8 cellular contexts compared by ENCODE assay signal in the genomic region with DNA sequence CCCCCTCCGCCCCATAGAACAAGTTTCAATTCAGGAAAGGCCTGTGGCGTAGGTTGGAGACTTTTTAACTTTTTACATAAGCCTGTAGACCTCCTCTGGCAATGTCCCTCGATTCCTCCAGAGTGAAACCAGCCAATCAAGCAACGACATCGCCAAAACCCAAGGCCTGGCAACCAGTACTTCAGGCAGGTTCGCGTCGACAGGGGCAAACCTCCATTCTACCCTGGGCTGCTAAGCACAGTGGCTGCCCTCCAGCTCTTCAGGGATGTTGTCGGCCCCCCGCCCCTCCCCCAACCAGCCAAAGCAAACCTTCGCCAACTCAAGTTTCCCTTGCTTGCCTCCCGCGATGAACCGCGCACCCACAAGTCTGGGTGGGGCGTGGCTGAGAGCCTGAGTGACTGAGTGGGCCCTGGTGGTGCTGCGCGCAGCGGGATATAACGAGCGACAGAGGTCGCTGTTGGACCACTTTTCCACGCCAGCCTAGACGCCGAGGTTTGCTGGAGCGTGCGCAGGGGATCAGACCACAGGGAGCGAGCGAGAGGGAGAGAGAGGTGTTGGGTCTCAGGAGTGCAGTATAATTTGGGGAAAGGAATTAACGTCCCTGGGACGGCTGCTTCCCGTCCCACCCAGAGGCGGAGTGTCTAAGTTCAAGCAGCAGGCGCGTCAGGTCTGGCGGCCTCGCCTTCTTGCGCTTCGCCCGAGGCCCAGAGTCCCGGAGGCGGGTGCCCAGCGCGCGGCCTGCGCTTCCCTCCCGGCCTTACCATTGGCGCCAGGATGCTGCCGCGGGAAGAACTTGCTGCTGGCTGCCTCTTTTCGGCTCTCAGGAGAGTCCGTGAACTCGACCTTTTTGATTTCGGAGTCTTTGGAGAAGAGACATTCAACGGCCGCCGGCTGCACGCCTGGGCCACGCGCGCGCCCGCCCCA. TPM values are rescaled to one million over a fixed set of nuclear protein-coding genes. Genes with fewer than 3 reads are reported as not detected.
DNase-seq lines count a peak whose midpoint lies in the region; ATAC-seq and TF ChIP-seq lines count a peak whose summit lies in the region.

No MANE protein-coding gene starts in this region.

- CTCF ChIA-PET in activated CD8-positive, alpha-beta T cell treated with anti-CD3 and anti-CD28 coated beads, Interleukin-2, amount 10 ng/mL, durations not matched to agents 7 days and 5 days (lab: Charles Lee), result no interaction called here

- no peak overlapping the region for H2BK15ac ChIP-seq in neuronal stem cell (ENCODE audit: low read length)

- H3K4me1 Mint-ChIP-seq in activated CD8-positive, alpha-beta T cell treated with anti-CD3 and anti-CD28 coated beads, Interleukin-2, amount 10 ng/mL, durations not matched to agents 7 days and 5 days (ENCODE audit: low read depth), result peaks cover 10% of the 10 kb centered on the region

- H3K27me3 ChIP-seq in gastroesophageal sphincter (peaks cover 97% of the 10 kb centered on the region), neuronal stem cell (ENCODE audit: control insufficient read depth in 3 of 3, insufficient read depth in 3 of 3, low read depth in 1 of 3, low read length in 3 of 3) (peaks cover 46 to 98% (median 91%) of the 10 kb centered on the region in 3 experiments)

- peaks cover 22% of the 10 kb centered on the region for H3K36me3 Mint-ChIP-seq in activated CD8-positive, alpha-beta T cell treated with anti-CD3 and anti-CD28 coated beads, Interleukin-2, amount 10 ng/mL, durations not matched to agents 7 days and 5 days (ENCODE audit: low read depth)

- H4K8ac ChIP-seq in neuronal stem cell (ENCODE audit: low read depth, low read length), result no peak overlapping the region

- peak; percentile 99 for ATAC-seq in HG02870 (IDR thresholded peaks at IDR 0.05; ENCODE audit: unreplicated experiment)
- peak; percentile 78 for ATAC-seq in activated CD8-positive, alpha-beta T cell treated with anti-CD3 and anti-CD28 coated beads, Interleukin-2, amount 10 ng/mL, durations not matched to agents 7 days and 5 days
- ATAC-seq in gastroesophageal sphincter, result peak; percentile 93

- no peak overlapping the region for H2AK5ac ChIP-seq in neuronal stem cell (ENCODE audit: low read depth, low read length)

- H3K9me3 ChIP-seq in gastroesophageal sphincter, result no peaks in the 10 kb centered on the region
- H3K9me3 ChIP-seq in neuronal stem cell (replicated peaks in 1 of 2; ENCODE audit: control insufficient read depth in 2 of 2, insufficient read depth in 1 of 2, low read depth in 1 of 2, low read length in 2 of 2), result no peaks in the 10 kb centered on the region

- H2BK5ac ChIP-seq in neuronal stem cell (ENCODE audit: low read length), result no peak overlapping the region

- H3K4me2 ChIP-seq in neuronal stem cell (ENCODE audit: insufficient read depth, low read length, poor library complexity, severe bottlenecking), result peak overlapping the region; percentile 94

- H3K27ac Mint-ChIP-seq in activated CD8-positive, alpha-beta T cell treated with anti-CD3 and anti-CD28 coated beads, Interleukin-2, amount 10 ng/mL, durations not matched to agents 7 days and 5 days, result peak overlapping the region; percentile 85

- H3K27ac ChIP-seq in gastroesophageal sphincter, result peak overlapping the region in 3 of 4 donors; percentile 80 to 91 (median 90)
- no peak overlapping the region for H3K27ac ChIP-seq in neuronal stem cell (replicated peaks; ENCODE audit: low read length)

- POLR2A ChIA-PET in activated CD8-positive, alpha-beta T cell treated with anti-CD3 and anti-CD28 coated beads, Interleukin-2, amount 10 ng/mL, durations not matched to agents 7 days and 5 days (lab: Charles Lee), result no interaction called here

- H3K27me3 Mint-ChIP-seq in activated CD8-positive, alpha-beta T cell treated with anti-CD3 and anti-CD28 coated beads, Interleukin-2, amount 10 ng/mL, durations not matched to agents 7 days and 5 days (ENCODE audit: low read depth), result peaks cover 82% of the 10 kb centered on the region

- peak overlapping the region; percentile 85 for H2AFZ ChIP-seq in neuronal stem cell (ENCODE audit: low read length)

- peak overlapping the region; percentile 95 for H3K23ac ChIP-seq in neuronal stem cell (ENCODE audit: low read depth, low read length, poor library complexity)

- H3K4me3 ChIP-seq in AG09309 (ENCODE audit: control insufficient read depth, low read depth, low read length) (peak overlapping the region; percentile 47), gastroesophageal sphincter (peak overlapping the region in 1 of 2 donors; percentile 45), neuronal stem cell (ENCODE audit: low read length in 2 of 2) (peak overlapping the region; percentile 4 to 70)

- TF ChIP-seq POLR2A in gastroesophageal sphincter (IDR thresholded peaks at IDR 0.05), result no peak

- no peak for TF ChIP-seq EP300 in gastroesophageal sphincter (IDR thresholded peaks at IDR 0.05)

- peaks cover 10% of the 10 kb centered on the region for H3K9me3 Mint-ChIP-seq in activated CD8-positive, alpha-beta T cell treated with anti-CD3 and anti-CD28 coated beads, Interleukin-2, amount 10 ng/mL, durations not matched to agents 7 days and 5 days (ENCODE audit: insufficient read depth)

- peaks cover 0 to 40% (median 13%) of the 10 kb centered on the region in 3 donors for H3K4me1 ChIP-seq in gastroesophageal sphincter
- peaks cover 0 to 10% of the 10 kb centered on the region in 2 donors for H3K4me1 ChIP-seq in neuronal stem cell (ENCODE audit: control insufficient read depth in 2 of 2, insufficient read depth in 1 of 2, low read depth in 1 of 2, low read length in 2 of 2)

- peak; percentile 74 for DNase-seq in AG09309 (ENCODE audit: low read depth)
- peak; percentile 84 for DNase-seq in GM13976 (ENCODE audit: low spot score)
- peak; percentile 47 for DNase-seq in NCI-H1694 (lab: John Stamatoyannopoulos, UW)
- DNase-seq in activated CD8-positive, alpha-beta T cell treated with anti-CD3 and anti-CD28 coated beads, Interleukin-2, amount 10 ng/mL, durations not matched to agents 7 days and 5 days, result peak; percentile 49
- peak; percentile 91 for DNase-seq in neuronal stem cell (ENCODE audit: low spot score)
- no peak for DNase-seq in NCI-H1930 (lab: John Stamatoyannopoulos, UW)

- 5% methylated on average over 8 of the region's 63 CpGs; no CpG with 5 or more reads in 1 of the 2 donors for WGBS in gastroesophageal sphincter (ENCODE audit: low coverage in 1 of 2), 2 donors
- whole genome bisulfite sequencing in neuronal stem cell (ENCODE audit: extremely low coverage in 2 of 2, insufficient read length in 2 of 2, insufficient replicate concordance in 1 of 2), 2 donors, result no CpG with 5 or more reads among the region's 63 CpGs

- peak overlapping the region; percentile 72 for H3K18ac ChIP-seq in neuronal stem cell (ENCODE audit: low read length)

- TF ChIP-seq CTCF in AG09309 (IDR thresholded peaks at IDR 0.05; ENCODE audit: control insufficient read depth, insufficient read depth, low read depth, low read length, missing control alignments) (peak; percentile 90), GM13976 (IDR thresholded peaks at IDR 0.05; ENCODE audit: borderline replicate concordance, control extremely low read depth, extremely low read depth, insufficient read depth, missing control alignments) (peak; percentile 59), gastroesophageal sphincter (IDR thresholded peaks at IDR 0.05) (peak in 3 of 4 experiments; percentile 71 to 92 (median 75))

- H3K4me3 Mint-ChIP-seq in activated CD8-positive, alpha-beta T cell treated with anti-CD3 and anti-CD28 coated beads, Interleukin-2, amount 10 ng/mL, durations not matched to agents 7 days and 5 days, result peak overlapping the region; percentile 62

- H3K14ac ChIP-seq in neuronal stem cell (ENCODE audit: low read length), result no peak overlapping the region

- in situ Hi-C loops in GM13976 (cut with MboI; ENCODE audit: low sequenced_read_pairs, unreplicated experiment), result loop anchor here (25.0 kb wide), 3 partner anchors 330 to 1005 kb away; no protein-coding TSS in a partner anchor

- no peak overlapping the region for H2BK12ac ChIP-seq in neuronal stem cell (ENCODE audit: low read length)

- peak overlapping the region; percentile 37 for H3K9ac ChIP-seq in neuronal stem cell (ENCODE audit: low read depth, low read length, poor library complexity)

- no peak overlapping the region for H2BK120ac ChIP-seq in neuronal stem cell (ENCODE audit: low read depth, low read length)

- H3K79me1 ChIP-seq in neuronal stem cell (ENCODE audit: low read depth, low read length), result no peaks in the 10 kb centered on the region

- H3K36me3 ChIP-seq in gastroesophageal sphincter, result no peaks in the 10 kb centered on the region
- H3K36me3 ChIP-seq in neuronal stem cell (replicated peaks in 1 of 2; ENCODE audit: control insufficient read depth in 2 of 2, insufficient read depth in 2 of 2, low read length in 2 of 2), result no peaks in the 10 kb centered on the region

- H4K91ac ChIP-seq in neuronal stem cell (ENCODE audit: low read depth, low read length, poor library complexity), result no peak overlapping the region

- no peak overlapping the region for H3K4ac ChIP-seq in neuronal stem cell (ENCODE audit: low read length)

RNA-seq across cellular contexts. Expression of gene PITX2, which starts 9.0 kb away (rescaled TPM):
- total RNA-seq in activated CD8-positive, alpha-beta T cell treated with anti-CD3 and anti-CD28 coated beads, Interleukin-2, amount 10 ng/mL, durations not matched to agents 7 days and 5 days, result not detected
- total RNA-seq in gastroesophageal sphincter, result 10 to 100 TPM in 2 of 4 donors, 1 to 10 TPM in 2; 3.5 to 31.3 (median 18.2) TPM
- not detected for polyA plus RNA-seq in neuronal stem cell (2013, experiment 1 of 2)
- polyA plus RNA-seq in neuronal stem cell (2013, experiment 2 of 2), result 0.04 TPM

Comparison
In these comparisons a context has a peak if more than half of its experiments do, and no peak if none do; other contexts are left out.
1. DNase-seq: peak in AG09309 (single experiment), GM13976 (single experiment), NCI-H1694 (single experiment), activated CD8-positive, alpha-beta T cell treated with anti-CD3 and anti-CD28 coated beads, Interleukin-2, amount 10 ng/mL, durations not matched to agents 7 days and 5 days (single experiment) and neuronal stem cell (single experiment); none in NCI-H1930 (0 of 2).
2. Peak in every context shown above with its lines, with median percentiles within 50 percentile points of each other: CTCF ChIP-seq and ATAC-seq.